ENCODE assay signal across 17 cellular contexts in genomic region chr16:86393907-86394626, GRCh38.
A peak's percentile ranks its signal among the peaks of the same experiment; 100 is the strongest.
DNase-seq lines count a peak whose midpoint lies in the region; ATAC-seq, FAIRE-seq and TF ChIP-seq lines count a peak whose summit lies in the region.
"Had no signal": no experiment of that assay in that cellular context is flagged by ENCODE, and none has a peak within 500 bp of the region (broad histone marks: within the 10 kb centered on the region; RNA-seq: fewer than 3 reads in every experiment).

No MANE protein-coding gene starts in this region.

- H4K20me1 ChIP-seq in HepG2 (ENCODE audit: insufficient read depth, low read length) (no peaks in the 10 kb centered on the region), K562 (replicated peaks; ENCODE audit: control insufficient read depth, insufficient read depth, low read length) (no peaks in the 10 kb centered on the region)

- H3K9ac ChIP-seq in HepG2 (ENCODE audit: insufficient read depth, low read depth, low read length) (no peak overlapping the region), K562 (ENCODE audit: insufficient read depth in 1 of 2, low read depth in 2 of 2, low read length in 2 of 2) (no peak overlapping the region)

- POLR2A ChIA-PET in HepG2 (lab: Yijun Ruan, JAX): no interaction called here
- POLR2A ChIA-PET in K562 (lab: Yijun Ruan, JAX): no interaction called here
- POLR2A ChIA-PET in T-cell (lab: Charles Lee): no interaction called here

- BruUV-seq in HepG2 (replicated peaks; lab: Mats Ljungman, UMichigan) (no TSS peak), K562 (replicated peaks; lab: Mats Ljungman, UMichigan) (no TSS peak)

- TF ChIP-seq POLR2A in HepG2 (IDR thresholded peaks at IDR 0.05; ENCODE audit: insufficient read depth in 1 of 2, low read depth in 2 of 2, low read length in 2 of 2): no peak
- no peak for TF ChIP-seq POLR2A in right lobe of liver (IDR thresholded peaks at IDR 0.05)
- TF ChIP-seq POLR2A in K562 (conservative IDR thresholded peaks at IDR 0.05): no peak
- no peak for TF ChIP-seq POLR2A in sigmoid colon (IDR thresholded peaks at IDR 0.05)
- TF ChIP-seq POLR2A in uterus (IDR thresholded peaks at IDR 0.05): no peak

- H3K27me3 ChIP-seq in HepG2 (ENCODE audit: control insufficient read depth in 1 of 2, insufficient read depth in 2 of 2, low read length in 2 of 2) (peaks cover 0 to 8% of the 10 kb centered on the region in 2 experiments; a peak in 3 of 5 replicates), right lobe of liver (no peaks in the 10 kb centered on the region), K562 (ENCODE audit: control insufficient read depth in 2 of 2, insufficient read depth in 2 of 2, low read length in 2 of 2) (peaks cover 12 to 31% of the 10 kb centered on the region in 2 experiments), sigmoid colon (no peaks in the 10 kb centered on the region), uterus (no peaks in the 10 kb centered on the region)

- TF ChIP-seq RAD21 in HepG2 (CRISPR knock-in tag; IDR thresholded peaks at IDR 0.05) (no peak), K562 (CRISPR knock-in tag; conservative IDR thresholded peaks at IDR 0.05 in 1 of 2, IDR thresholded peaks at IDR 0.05 in 1 of 2) (no peak)

- FAIRE-seq in HepG2 (lab: Jason Lieb, UNC): no peak
- FAIRE-seq in K562 (lab: Jason Lieb, UNC): peak; percentile 46
- FAIRE-seq: A549, D721Med had no signal

- intact Hi-C loops in HepG2 (cut with micrococcal nuclease; ENCODE audit: unreplicated experiment) (no loop called here), right lobe of liver (cut with DNase I) (no loop called here), K562 (cut with micrococcal nuclease) (no loop called here), sigmoid colon (cut with DNase I) (no loop called here), uterus (cut with DNase I; ENCODE audit: low total_unique reads) (no loop called here)

- ATAC-seq in HepG2 (no peak), right lobe of liver (no peak), K562 (no peak), GM18867 (IDR thresholded peaks at IDR 0.05; ENCODE audit: unreplicated experiment) (no peak), T-cell (replicated peaks in 1 of 4) (no peak)
- ATAC-seq: A549 had no signal

- DNase-seq in HepG2 (ENCODE audit: low spot score) (no peak), right lobe of liver (no peak), K562 (ENCODE audit: extremely low read depth in 1 of 4, low spot score in 3 of 4) (no peak), sigmoid colon (no peak), uterus (no peak), T-cell (no peak)
- DNase-seq: AML-193; Caco-2; CD4-positive, alpha-beta T cell; GDM1; GOT3 had no signal

- H3K36me3 ChIP-seq in HepG2 (replicated peaks in 1 of 2; ENCODE audit: control insufficient read depth in 1 of 2, insufficient read depth in 2 of 2, low read length in 2 of 2): no peaks in the 10 kb centered on the region
- no peaks in the 10 kb centered on the region for H3K36me3 ChIP-seq in right lobe of liver
- no peaks in the 10 kb centered on the region for H3K36me3 ChIP-seq in K562 (ENCODE audit: control insufficient read depth, insufficient read depth, low read length)
- H3K36me3 ChIP-seq in sigmoid colon: no peaks in the 10 kb centered on the region
- H3K36me3 ChIP-seq in uterus: no peaks in the 10 kb centered on the region
- H3K36me3 ChIP-seq: HAP-1 had no signal

- in situ Hi-C loops in HepG2 (cut with HindIII; ENCODE audit: extremely low pct_ligation_motif_present, low pct_unique_long_range_greater_than_20kb): no loop called here
- in situ Hi-C loops in K562 (cut with MboI): no loop called here

- CTCF ChIA-PET in HepG2 (lab: Yijun Ruan, JAX; ENCODE audit: low intra/inter-chr PET ratio, low total read pairs) (no interaction called here), K562 (lab: Yijun Ruan, JAX; ENCODE audit: low intra/inter-chr PET ratio) (no interaction called here), T-cell (lab: Charles Lee) (no interaction called here)

- no peaks in the 10 kb centered on the region for H3K9me3 ChIP-seq in HepG2 (ENCODE audit: low read length)
- H3K9me3 ChIP-seq in right lobe of liver: no peaks in the 10 kb centered on the region
- no peaks in the 10 kb centered on the region for H3K9me3 ChIP-seq in K562 (replicated peaks; ENCODE audit: control insufficient read depth, insufficient read depth, low read depth, low read length)
- no peaks in the 10 kb centered on the region for H3K9me3 ChIP-seq in sigmoid colon
- no peaks in the 10 kb centered on the region for H3K9me3 ChIP-seq in uterus
- H3K9me3 ChIP-seq: A549, Caco-2, HAP-1 had no signal

- H3K4me3 ChIP-seq in HepG2 (replicated peaks in 1 of 3; ENCODE audit: insufficient read depth in 1 of 3, low read depth in 2 of 3, low read length in 3 of 3): no peak overlapping the region
- no peak overlapping the region for H3K4me3 ChIP-seq in right lobe of liver
- no peak overlapping the region for H3K4me3 ChIP-seq in K562
- no peak overlapping the region for H3K4me3 ChIP-seq in sigmoid colon
- no peak overlapping the region for H3K4me3 ChIP-seq in uterus
- H3K4me3 ChIP-seq: A549, HAP-1 had no signal

- H3K4me1 ChIP-seq in HepG2 (ENCODE audit: insufficient read depth, low read length): no peaks in the 10 kb centered on the region
- H3K4me1 ChIP-seq in right lobe of liver: no peaks in the 10 kb centered on the region
- no peaks in the 10 kb centered on the region; a peak in 1 of 5 replicates for H3K4me1 ChIP-seq in K562 (replicated peaks in 1 of 2; ENCODE audit: control insufficient read depth in 2 of 2, insufficient read depth in 2 of 2, low read length in 2 of 2)
- H3K4me1 ChIP-seq in sigmoid colon: peaks cover 0 to 28% (median 23%) of the 10 kb centered on the region in 4 donors
- no peaks in the 10 kb centered on the region for H3K4me1 ChIP-seq in uterus
- H3K4me1 ChIP-seq: A549, Caco-2, HAP-1 had no signal

- TF ChIP-seq CTCF in HepG2 (CRISPR knock-in tag; IDR thresholded peaks at IDR 0.05): no peak
- TF ChIP-seq CTCF in right lobe of liver (IDR thresholded peaks at IDR 0.05): no peak
- no peak for TF ChIP-seq CTCF in K562 (IDR thresholded peaks at IDR 0.05 in 2 of 3, conservative IDR thresholded peaks at IDR 0.05 in 1 of 3; ENCODE audit: insufficient read depth in 2 of 3, low read depth in 1 of 3, low read length in 3 of 3)
- TF ChIP-seq CTCF in sigmoid colon (IDR thresholded peaks at IDR 0.05): no peak
- TF ChIP-seq CTCF in uterus (IDR thresholded peaks at IDR 0.05): no peak

- no peaks in the 10 kb centered on the region for H3K9me3 Mint-ChIP-seq in T-cell

- H3K9me1 ChIP-seq in K562 (ENCODE audit: control insufficient read depth, insufficient read depth, low read length): no peaks in the 10 kb centered on the region

- no peak overlapping the region for H3K4me3 Mint-ChIP-seq in T-cell
- H3K4me3 Mint-ChIP-seq: CD4-positive, alpha-beta T cell had no signal

- H3K27me3 Mint-ChIP-seq in T-cell: peaks cover 3 to 10% of the 10 kb centered on the region in 2 donors

- WGBS in HepG2 (ENCODE audit: low lambda C conversion rate): 25% methylated on average over 9 of the region's 9 CpGs
- 69% methylated on average over 9 of the region's 9 CpGs for WGBS in right lobe of liver (ENCODE audit: insufficient coverage, low coverage, low lambda C conversion rate, missing lambda C conversion rate)
- WGBS in K562 (ENCODE audit: insufficient coverage, low coverage, missing lambda C conversion rate): 0% methylated on average over 8 of the region's 9 CpGs
- 92 to 93% methylated on average over 9 of the region's 9 CpGs for WGBS in sigmoid colon, 2 donors

- H3K27ac Mint-ChIP-seq in T-cell: no peak overlapping the region
- H3K27ac Mint-ChIP-seq: CD4-positive, alpha-beta T cell had no signal

- no peaks in the 10 kb centered on the region for H3K36me3 Mint-ChIP-seq in T-cell

- no peak for TF ChIP-seq EP300 in HepG2 (IDR thresholded peaks at IDR 0.05; ENCODE audit: low read depth in 2 of 2, low read length in 2 of 2)
- TF ChIP-seq EP300 in HepG2 (CRISPR knock-in tag; IDR thresholded peaks at IDR 0.05; ENCODE audit: borderline replicate concordance): no peak
- TF ChIP-seq EP300 in K562 (IDR thresholded peaks at IDR 0.05; ENCODE audit: low read length): no peak
- TF ChIP-seq EP300 in sigmoid colon (IDR thresholded peaks at IDR 0.05): no peak

- no peaks in the 10 kb centered on the region for H3K79me2 ChIP-seq in HepG2 (ENCODE audit: insufficient read depth, low read length)
- no peaks in the 10 kb centered on the region for H3K79me2 ChIP-seq in K562 (ENCODE audit: control insufficient read depth, insufficient read depth, low read length)

- no peaks in the 10 kb centered on the region for H3K4me1 Mint-ChIP-seq in T-cell

- no peak overlapping the region for H3K4me2 ChIP-seq in HepG2 (ENCODE audit: low read depth, low read length)
- no peak overlapping the region for H3K4me2 ChIP-seq in K562 (ENCODE audit: insufficient read depth, low read length)
- H3K4me2 ChIP-seq: A549 had no signal

- H2AFZ ChIP-seq in HepG2 (ENCODE audit: low read length) (no peak overlapping the region), K562 (ENCODE audit: low read depth, low read length) (no peak overlapping the region)

- no peak overlapping the region for H3K27ac ChIP-seq in HepG2 (ENCODE audit: extremely low read length, insufficient read depth, low read length)
- no peak overlapping the region for H3K27ac ChIP-seq in right lobe of liver
- no peak overlapping the region for H3K27ac ChIP-seq in K562 (ENCODE audit: extremely low read depth, low read depth, low read length)
- H3K27ac ChIP-seq in sigmoid colon: peak overlapping the region in 3 of 4 donors; percentile 34 to 94 (median 92)
- no peak overlapping the region for H3K27ac ChIP-seq in uterus
- H3K27ac ChIP-seq: 22Rv1, A549, C4-2B had no signal

TF ChIP-seq in HepG2, 621 proteins besides CTCF, POLR2A, EP300 and RAD21 (continues in another document):
- TF ChIP-seq SOX6 (IDR thresholded peaks at IDR 0.05) (no peak), SOX6 (CRISPR knock-in tag; IDR thresholded peaks at IDR 0.05) (no peak), SETDB1 (CRISPR knock-in tag; IDR thresholded peaks at IDR 0.05; ENCODE audit: borderline replicate concordance) (no peak), PLRG1 (conservative IDR thresholded peaks at IDR 0.05) (0 out of 2 replicates have a peak, but pooled peaks have one; percentile 18), NBN (conservative IDR thresholded peaks at IDR 0.05) (peak; percentile 10; the same call in 1 of the 2 replicates), MAFF (IDR thresholded peaks at IDR 0.05; ENCODE audit: low read depth, low read length) (0 out of 2 replicates have a peak, but pooled peaks have one; percentile 10)

TF ChIP-seq in K562, 482 proteins besides CTCF, POLR2A, EP300 and RAD21 (continues in another document):
- no peak for TF ChIP-seq XRCC3 (IDR thresholded peaks at IDR 0.05)
- no peak for TF ChIP-seq HES1 (IDR thresholded peaks at IDR 0.05; ENCODE audit: low read depth)
- TF ChIP-seq ETV1 (tag; conservative IDR thresholded peaks at IDR 0.05; ENCODE audit: low read depth): no peak

Comparison
In these comparisons a context has a peak if more than half of its experiments do, and no peak if none do; other contexts are left out.
1. H3K27ac ChIP-seq: peak in sigmoid colon (3 of 4); none in HepG2 (single experiment), right lobe of liver (0 of 3), K562 (single experiment) and uterus (0 of 2).
2. Of the 241 proteins assayed by ChIP-seq in both HepG2 and K562: peak only in HepG2: FOXK2, MAFF and NBN; only in K562: MAFG; in both: none; in neither: 233; mixed calls (peak in some experiments, not most) for 4.